Comparison of ENCODE assay signal across 9 cellular contexts in the genomic region with DNA sequence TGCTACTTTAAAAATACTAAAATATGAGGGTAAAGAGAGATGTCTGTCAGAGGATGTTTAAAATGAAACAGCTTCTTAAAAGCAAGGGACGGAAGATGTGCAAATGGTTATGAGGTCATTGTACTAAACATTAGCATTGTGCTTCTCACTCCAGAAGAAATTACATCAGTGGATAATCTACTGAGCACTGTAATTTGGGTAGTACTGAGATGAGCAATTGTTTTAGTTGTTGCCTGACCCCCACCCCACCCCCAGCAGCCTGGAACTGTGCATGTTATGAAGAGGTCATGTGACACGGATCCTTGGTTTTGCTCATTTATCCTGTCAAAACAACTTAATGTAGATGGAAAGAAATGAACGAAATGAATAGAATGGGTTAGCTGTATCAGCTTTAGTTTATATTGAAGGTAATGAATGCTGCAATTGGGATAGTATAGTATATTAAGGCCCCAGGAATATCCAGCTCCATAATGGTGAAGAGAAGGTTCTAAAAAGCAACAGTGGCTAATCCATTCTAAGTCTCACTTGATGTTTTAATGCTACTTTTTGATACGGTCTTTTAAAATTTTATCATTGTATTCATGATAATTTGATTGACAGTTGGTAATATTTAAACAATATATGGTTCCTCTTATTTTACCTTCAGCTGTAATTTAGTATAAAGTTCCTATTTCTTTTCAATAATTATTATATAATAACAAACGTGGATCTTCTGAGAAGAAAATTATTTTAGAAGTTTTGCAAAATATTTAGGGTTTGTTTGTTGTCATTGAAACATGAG. TPM values are rescaled to one million over a fixed set of nuclear protein-coding genes. Genes with fewer than 3 reads are reported as not detected.
DNase-seq lines count a peak whose midpoint lies in the region; ATAC-seq, FAIRE-seq and TF ChIP-seq lines count a peak whose summit lies in the region.
"Had no signal": no experiment of that assay in that cellular context is flagged by ENCODE, and none has a peak within 500 bp of the region (broad histone marks: within the 10 kb centered on the region; RNA-seq: fewer than 3 reads in every experiment).

No MANE protein-coding gene starts in this region.

- TF ChIP-seq POLR2A in GM12878 (IDR thresholded peaks at IDR 0.05; ENCODE audit: low read depth, low read length) = no peak

- peak overlapping the region; percentile 9; the same call in 1 of the 2 replicates for H3K27ac ChIP-seq in GM12878 (ENCODE audit: control insufficient read depth, insufficient read depth)

- H3K9ac ChIP-seq in GM12878 (ENCODE audit: control insufficient read depth, insufficient read depth, low read length) = no peak overlapping the region

- H3K9me3 ChIP-seq in GM12878 (replicated peaks; ENCODE audit: control insufficient read depth, insufficient read depth, low read length) = no peaks in the 10 kb centered on the region

- peaks cover 91% of the 10 kb centered on the region for H3K79me2 ChIP-seq in GM12878 (ENCODE audit: control insufficient read depth, insufficient read depth, low read length)

- WGBS in GM12878 (ENCODE audit: insufficient coverage, insufficient replicate concordance, low lambda C conversion rate, missing lambda C conversion rate) = 2% methylated on average over 5 of the region's 5 CpGs

- intact Hi-C loops in GM12878 (cut with micrococcal nuclease; ENCODE audit: unreplicated experiment) = loop anchor here (2.0 to 5.0 kb wide), 3 partner anchors 139 to 242 kb away; no protein-coding TSS in a partner anchor

- RAD21 ChIA-PET in GM12878 (lab: Charles Lee; ENCODE audit: unreplicated experiment) = interaction anchor here (0.7 to 3.0 kb wide), 25 partner anchors 8 to 282 kb away, joined by 3 to 45 read pairs (median 4); a partner anchor contains a TSS

- POLR2A ChIA-PET in GM12878 (lab: Charles Lee) = interaction anchor here (0.5 to 2.7 kb wide), 13 partner anchors 10 to 197 kb away, joined by 3 to 16 read pairs (median 4); no protein-coding TSS in a partner anchor

- H2AFZ ChIP-seq in GM12878 (ENCODE audit: control insufficient read depth, low read depth, low read length) = no peak overlapping the region

- peak overlapping the region; percentile 85 for H3K4me2 ChIP-seq in GM12878 (ENCODE audit: control insufficient read depth, insufficient read depth)

- no peak for TF ChIP-seq CTCF in GM12878 (IDR thresholded peaks at IDR 0.05 in 2 of 3, conservative IDR thresholded peaks at IDR 0.05 in 1 of 3; ENCODE audit: control insufficient read depth in 2 of 3, extremely low read depth in 1 of 3, insufficient read depth in 1 of 3, low read depth in 3 of 3, low read length in 3 of 3)

- no peak for FAIRE-seq in GM12878 (lab: Jason Lieb, UNC)

- TF ChIP-seq RAD21 in GM12878 (IDR thresholded peaks at IDR 0.05; ENCODE audit: insufficient read depth, low read depth, low read length) = no peak

- no TSS peak for BruUV-seq in GM12878 (replicated peaks; lab: Mats Ljungman, UMichigan)

- CTCF ChIA-PET in GM12878 (lab: Yijun Ruan, JAX) = interaction anchor here (0.6 to 9.5 kb wide), 25 partner anchors 9 to 349 kb away, joined by 3 to 102 read pairs (median 4); a partner anchor contains a TSS

- no peaks in the 10 kb centered on the region for H3K27me3 ChIP-seq in GM12878 (replicated peaks in 1 of 2; ENCODE audit: control insufficient read depth in 2 of 2, insufficient read depth in 2 of 2, low read length in 1 of 2)

- no peaks in the 10 kb centered on the region for H4K20me1 ChIP-seq in GM12878 (ENCODE audit: control insufficient read depth, insufficient read depth)

- peak; percentile 61 to 70; a peak in 2 of 4 replicates for TF ChIP-seq EP300 in GM12878 (IDR thresholded peaks at IDR 0.05; ENCODE audit: borderline replicate concordance in 1 of 2, control insufficient read depth in 1 of 2, low read depth in 2 of 2, low read length in 2 of 2)

- H3K4me3 ChIP-seq in GM12878 = peak overlapping the region; percentile 5; the same call in 1 of the 2 replicates

- DNase-seq in activated CD4-positive, alpha-beta T cell treated with anti-CD3 and anti-CD28 coated beads for 48 hours = peak; percentile 78
- no peak for DNase-seq in activated CD4-positive, alpha-beta T cell treated with anti-CD3 and anti-CD28 coated beads, Interleukin-2, amount 50 U/mL, for 1 hour
- no peak for DNase-seq in GM12878 (ENCODE audit: low read depth, low spot score)
- DNase-seq in stimulated activated CD8-positive, alpha-beta memory T cell treated with anti-CD3 and anti-CD28 coated beads, Interleukin-15, amount 100 ng/mL, for 48 hours (ENCODE audit: low read depth in 2 of 2) = peak; percentile 27 to 41
- DNase-seq in left lobe of liver (ENCODE audit: low spot score) = no peak
- DNase-seq in iPS-NIHi11 (ENCODE audit: low spot score) = no peak
- no peak for DNase-seq in central memory CD4-positive, alpha-beta T cell
- DNase-seq: NCI-H1105 had no signal

- in situ Hi-C loops in GM12878 (cut with MboI) = loop anchor here (5.0 kb wide), 1 partner anchor 234 kb away; no protein-coding TSS in a partner anchor

- H3K4me1 ChIP-seq in GM12878 (ENCODE audit: control insufficient read depth, insufficient read depth, low read length) = peaks cover 49% of the 10 kb centered on the region

- H3K36me3 ChIP-seq in GM12878 (ENCODE audit: control insufficient read depth in 2 of 2, insufficient read depth in 2 of 2, low read length in 1 of 2) = peaks cover 0 to 2% of the 10 kb centered on the region in 2 experiments; a peak in 1 of 4 replicates

- SMC1A ChIA-PET in GM12878 (lab: Charles Lee; ENCODE audit: uncharacterized antibody, unreplicated experiment) = interaction anchor here (0.6 to 8.9 kb wide), 31 partner anchors 9 to 235 kb away, joined by 3 to 73 read pairs (median 4); a partner anchor contains a TSS

- ATAC-seq in HG03432 (IDR thresholded peaks at IDR 0.05; ENCODE audit: unreplicated experiment) = peak; percentile 53
- peak; percentile 78 for ATAC-seq in GM12878
- no peak for ATAC-seq in left lobe of liver

TF ChIP-seq in GM12878, 131 proteins besides CTCF, POLR2A, EP300 and RAD21 (continues in another document):
- peak; percentile 90; the same call in 1 of the 2 replicates for TF ChIP-seq BCL11A (IDR thresholded peaks at IDR 0.05; ENCODE audit: low read depth, low read length)
- TF ChIP-seq RCOR1 (conservative IDR thresholded peaks at IDR 0.05; ENCODE audit: low read depth, low read length) = no peak
- TF ChIP-seq, protein P1, sequence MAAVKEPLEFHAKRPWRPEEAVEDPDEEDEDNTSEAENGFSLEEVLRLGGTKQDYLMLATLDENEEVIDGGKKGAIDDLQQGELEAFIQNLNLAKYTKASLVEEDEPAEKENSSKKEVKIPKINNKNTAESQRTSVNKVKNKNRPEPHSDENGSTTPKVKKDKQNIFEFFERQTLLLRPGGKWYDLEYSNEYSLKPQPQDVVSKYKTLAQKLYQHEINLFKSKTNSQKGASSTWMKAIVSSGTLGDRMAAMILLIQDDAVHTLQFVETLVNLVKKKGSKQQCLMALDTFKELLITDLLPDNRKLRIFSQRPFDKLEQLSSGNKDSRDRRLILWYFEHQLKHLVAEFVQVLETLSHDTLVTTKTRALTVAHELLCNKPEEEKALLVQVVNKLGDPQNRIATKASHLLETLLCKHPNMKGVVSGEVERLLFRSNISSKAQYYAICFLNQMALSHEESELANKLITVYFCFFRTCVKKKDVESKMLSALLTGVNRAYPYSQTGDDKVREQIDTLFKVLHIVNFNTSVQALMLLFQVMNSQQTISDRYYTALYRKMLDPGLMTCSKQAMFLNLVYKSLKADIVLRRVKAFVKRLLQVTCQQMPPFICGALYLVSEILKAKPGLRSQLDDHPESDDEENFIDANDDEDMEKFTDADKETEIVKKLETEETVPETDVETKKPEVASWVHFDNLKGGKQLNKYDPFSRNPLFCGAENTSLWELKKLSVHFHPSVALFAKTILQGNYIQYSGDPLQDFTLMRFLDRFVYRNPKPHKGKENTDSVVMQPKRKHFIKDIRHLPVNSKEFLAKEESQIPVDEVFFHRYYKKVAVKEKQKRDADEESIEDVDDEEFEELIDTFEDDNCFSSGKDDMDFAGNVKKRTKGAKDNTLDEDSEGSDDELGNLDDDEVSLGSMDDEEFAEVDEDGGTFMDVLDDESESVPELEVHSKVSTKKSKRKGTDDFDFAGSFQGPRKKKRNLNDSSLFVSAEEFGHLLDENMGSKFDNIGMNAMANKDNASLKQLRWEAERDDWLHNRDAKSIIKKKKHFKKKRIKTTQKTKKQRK (IDR thresholded peaks at IDR 0.05; ENCODE audit: low read depth, low read length) = no peak

RNA-seq across cellular contexts. Expression of a gene that starts 58.4 kb away (rescaled TPM):
- 576 and 584 TPM in 2 replicates for total RNA-seq in GM12878 (2013; cell fraction: nucleolus; rRNA removed)
- 62.5 and 68.7 TPM in 2 replicates for total RNA-seq in GM12878 (2014; rRNA removed)
- 82.2 and 95.0 TPM in 2 replicates for total RNA-seq in GM12878 (2014; rRNA removed; fragmentation: Illumina TruSeq; extraction: Trizol)
- total RNA-seq in GM12878 (2021) = 151 and 162 TPM in 2 replicates
- polyA plus RNA-seq in GM12878 (2011; ENCODE audit: low read depth) = 43.7 TPM
- polyA plus RNA-seq in GM12878 (2011; rRNA removed) = 69.4 and 112 TPM in 2 replicates
- polyA plus RNA-seq in GM12878 (2011; cell fraction: cytosol; rRNA removed) = 154 and 156 TPM in 2 replicates
- 129 and 167 TPM in 2 replicates for polyA plus RNA-seq in GM12878 (2011; cell fraction: nucleus; rRNA removed)
- polyA plus RNA-seq in GM12878 (2012) = 63.7 and 89.3 TPM in 2 replicates
- polyA plus RNA-seq in GM12878 (2014; fragmentation: Illumina TruSeq; extraction: Trizol) = 142 and 143 TPM in 2 replicates
- 10 to 100 TPM in 1 of 2 experiments, 1 to 10 TPM in 1; 9.6 to 23.8 TPM for polyA plus RNA-seq in GM12878 (2014; fragmentation: Nextera tagmentation; extraction: Ambion mirVana)
- polyA plus RNA-seq in GM12878 (2014; rRNA removed) = 92.4 and 96.0 TPM in 2 replicates
- 10 to 100 TPM; 56.4 to 90.9 TPM for polyA plus RNA-seq in GM12878 (2016; fragmentation: Nextera tagmentation; extraction: Ambion mirVana)
- polyA minus RNA-seq in GM12878 (2011; rRNA and poly(A)+ RNA removed) = 462 and 496 TPM in 2 replicates
- polyA minus RNA-seq in GM12878 (2011; cell fraction: cytosol; rRNA and poly(A)+ RNA removed) = 260 and 293 TPM in 2 replicates
- polyA minus RNA-seq in GM12878 (2011; cell fraction: nucleus; rRNA and poly(A)+ RNA removed) = 313 and 456 TPM in 2 replicates
- 79.9 TPM for total RNA-seq in left lobe of liver

Comparison
In these comparisons a context has a peak if more than half of its experiments do, and no peak if none do; other contexts are left out.
1. DNase-seq: peak in activated CD4-positive, alpha-beta T cell treated with anti-CD3 and anti-CD28 coated beads for 48 hours (single experiment) and stimulated activated CD8-positive, alpha-beta memory T cell treated with anti-CD3 and anti-CD28 coated beads, Interleukin-15, amount 100 ng/mL, for 48 hours (2 of 2); none in activated CD4-positive, alpha-beta T cell treated with anti-CD3 and anti-CD28 coated beads, Interleukin-2, amount 50 U/mL, for 1 hour (single experiment), GM12878 (single experiment), left lobe of liver (single experiment), iPS-NIHi11 (single experiment) and central memory CD4-positive, alpha-beta T cell (single experiment).